In genomic region chr3:173153631-173154030, GRCh38 we compare ENCODE assay signal across 1 cellular context.
TF ChIP-seq lines count a peak whose summit lies in the region.

No MANE protein-coding gene starts in this region.

TF ChIP-seq in H1, 55 proteins besides CTCF, POLR2A, EP300 and RAD21:
- TF ChIP-seq TCF12 (IDR thresholded peaks at IDR 0.05; ENCODE audit: low read depth, low read length) (no peak), CBX5 (IDR thresholded peaks at IDR 0.05; ENCODE audit: low read depth, low read length) (no peak), NRF1 (IDR thresholded peaks at IDR 0.05; ENCODE audit: low read depth, low read length) (no peak)
